Comparison of ENCODE assay signal across 11 cellular contexts in genomic region chr2:48118895-48119294, GRCh38.
"Had no signal": no experiment of that assay in that cellular context is flagged by ENCODE, and none has a peak within 500 bp of the region (broad histone marks: within the 10 kb centered on the region; RNA-seq: fewer than 3 reads in every experiment).

No MANE protein-coding gene starts in this region.

- H3K9me3 Mint-ChIP-seq: GM23338, H9, HFFc6 had no signal

- H3K4me1 ChIP-seq: HAP-1 had no signal

- DNase-seq: GM23248, GOT3, H7, H9, HCEC 1CT, HFFc6 had no signal

- H2AFZ ChIP-seq: GM23248, GM23338 had no signal

- H3K4me2 ChIP-seq: GM23338 had no signal

- FAIRE-seq: H1, H54 had no signal

- H3K4me3 ChIP-seq: GM23248, GM23338, HAP-1 had no signal

- H3K4me3 Mint-ChIP-seq: GM23338, H9, HFFc6 had no signal

- ATAC-seq: GM23338, HCT116 had no signal

- H3K27ac ChIP-seq: GM23248 had no signal

- H3K4me1 Mint-ChIP-seq: GM23338 had no signal

- H3K36me3 ChIP-seq: HAP-1 had no signal

- H3K27ac Mint-ChIP-seq: GM23338, H9, HFFc6 had no signal

- H3K9ac ChIP-seq: GM23248 had no signal
